Comparison of ENCODE assay signal across 8 cellular contexts in genomic region chr5:14143509-14143842, GRCh38. TPM values are rescaled to one million over a fixed set of nuclear protein-coding genes. Genes with fewer than 3 reads are reported as not detected.
DNase-seq lines count a peak whose midpoint lies in the region; ATAC-seq and TF ChIP-seq lines count a peak whose summit lies in the region.

No MANE protein-coding gene starts in this region.

- H3K27me3 Mint-ChIP-seq in chondrocyte (ENCODE audit: low read depth): no peaks in the 10 kb centered on the region

- H3K4me1 ChIP-seq in mucosa of rectum (ENCODE audit: control insufficient read depth in 2 of 2, insufficient read depth in 2 of 2, low read length in 2 of 2): peaks cover 30 to 32% of the 10 kb centered on the region in 2 donors

- peak overlapping the region; percentile 77 to 88 for H3K9ac ChIP-seq in mucosa of rectum (ENCODE audit: low read depth in 1 of 2, low read length in 2 of 2)

- DNase-seq in astrocyte of the cerebellum (ENCODE audit: low read depth): no peak
- DNase-seq in nucleus accumbens (lab: John Stamatoyannopoulos, UW): no peak
- DNase-seq in chondrocyte (ENCODE audit: low spot score): no peak
- no peak for DNase-seq in stimulated activated naive CD4-positive, alpha-beta T cell (lab: John Stamatoyannopoulos, UW)
- DNase-seq in mucosa of gallbladder (ENCODE audit: low spot score): no peak

- no peaks in the 10 kb centered on the region for H3K36me3 ChIP-seq in mucosa of rectum (ENCODE audit: control insufficient read depth in 2 of 2, insufficient read depth in 2 of 2, low read length in 2 of 2)

- H3K4me3 ChIP-seq in astrocyte of the cerebellum (ENCODE audit: low read depth, low read length): peak overlapping the region; percentile 83
- H3K4me3 ChIP-seq in mucosa of rectum (ENCODE audit: low read length in 2 of 2): peak overlapping the region; percentile 84 to 89

- ATAC-seq in GM18907 (IDR thresholded peaks at IDR 0.05; ENCODE audit: unreplicated experiment) (peak; percentile 15), HG02938 (IDR thresholded peaks at IDR 0.05; ENCODE audit: unreplicated experiment) (peak; percentile 4)

- no peak overlapping the region for H3K27ac Mint-ChIP-seq in chondrocyte (ENCODE audit: unreplicated experiment)

- no peak for TF ChIP-seq CTCF in astrocyte of the cerebellum (IDR thresholded peaks at IDR 0.05; ENCODE audit: low read depth, low read length, missing control alignments)
- TF ChIP-seq CTCF in chondrocyte (IDR thresholded peaks at IDR 0.05): no peak

- no peaks in the 10 kb centered on the region for H3K36me3 Mint-ChIP-seq in chondrocyte (ENCODE audit: low read depth)

- peak overlapping the region; percentile 90 to 94 for H3K27ac ChIP-seq in mucosa of rectum (ENCODE audit: low read depth in 2 of 2, low read length in 2 of 2)

- H3K4me3 Mint-ChIP-seq in chondrocyte (ENCODE audit: unreplicated experiment): no peak overlapping the region

- in situ Hi-C loops in astrocyte of the cerebellum (cut with HindIII; ENCODE audit: low sequenced_read_pairs): loop anchor here (10.0 kb wide), 1 partner anchor 51 kb away; no protein-coding TSS in a partner anchor

- H3K4me1 Mint-ChIP-seq in chondrocyte (ENCODE audit: low read depth): peaks cover 61% of the 10 kb centered on the region

- H3K27me3 ChIP-seq in mucosa of rectum (ENCODE audit: control insufficient read depth in 2 of 2, insufficient read depth in 2 of 2, low read length in 2 of 2): no peaks in the 10 kb centered on the region

- no peaks in the 10 kb centered on the region for H3K9me3 Mint-ChIP-seq in chondrocyte (ENCODE audit: low read depth)

- no peaks in the 10 kb centered on the region for H3K9me3 ChIP-seq in mucosa of rectum (ENCODE audit: control insufficient read depth in 2 of 2, low read length in 2 of 2)

RNA-seq across cellular contexts. Expression of gene TRIO, which starts 0.3 kb away (rescaled TPM):
- 200 to 271 TPM (median 217 TPM) in 3 replicates for total RNA-seq in chondrocyte
- total RNA-seq in mucosa of gallbladder: 111 TPM
